In genomic region chr10:80046629-80047441, GRCh38 we compare ENCODE assay signal across 8 cellular contexts. TPM values are rescaled to one million over a fixed set of nuclear protein-coding genes. Genes with fewer than 3 reads are reported as not detected.
DNase-seq lines count a peak whose midpoint lies in the region; ATAC-seq and TF ChIP-seq lines count a peak whose summit lies in the region.

No MANE protein-coding gene starts in this region.

- ATAC-seq in GM18502 (IDR thresholded peaks at IDR 0.05; ENCODE audit: poor library complexity, unreplicated experiment) = peak; percentile 67
- peak; percentile 90 for ATAC-seq in HG03045 (IDR thresholded peaks at IDR 0.05; ENCODE audit: unreplicated experiment)
- peak; percentile 85 for ATAC-seq in activated CD8-positive, alpha-beta T cell treated with anti-CD3 and anti-CD28 coated beads, Interleukin-2, amount 10 ng/mL, durations not matched to agents 7 days and 5 days
- ATAC-seq in effector memory CD8-positive, alpha-beta T cell (replicated peaks) = peak; percentile 82

- no peak overlapping the region for H3K4me3 ChIP-seq in A673 (ENCODE audit: low read depth, low read length, poor library complexity, severe bottlenecking)

- peak; percentile 95 for TF ChIP-seq CTCF in A673 (conservative IDR thresholded peaks at IDR 0.05; ENCODE audit: low read depth, low read length)

- intact Hi-C loops in A673 (cut with micrococcal nuclease; ENCODE audit: unreplicated experiment) = loop anchor here (10.0 kb wide), 1 partner anchor 512 kb away; no protein-coding TSS in a partner anchor

- H3K4me1 ChIP-seq in A673 (ENCODE audit: insufficient read depth, low read length, poor library complexity, severe bottlenecking) = no peaks in the 10 kb centered on the region

- no peak overlapping the region for H3K27ac ChIP-seq in A673 (ENCODE audit: low read depth, low read length, poor library complexity, severe bottlenecking)

- POLR2A ChIA-PET in A673 (lab: Charles Lee; ENCODE audit: low non-redundant PET) = no interaction called here
- POLR2A ChIA-PET in activated CD8-positive, alpha-beta T cell treated with anti-CD3 and anti-CD28 coated beads, Interleukin-2, amount 10 ng/mL, durations not matched to agents 7 days and 5 days (lab: Charles Lee) = no interaction called here

- no peak overlapping the region for H3K4me3 Mint-ChIP-seq in activated CD8-positive, alpha-beta T cell treated with anti-CD3 and anti-CD28 coated beads, Interleukin-2, amount 10 ng/mL, durations not matched to agents 7 days and 5 days
- no peak overlapping the region for H3K4me3 Mint-ChIP-seq in effector memory CD8-positive, alpha-beta T cell

- no peaks in the 10 kb centered on the region for H3K9me3 Mint-ChIP-seq in activated CD8-positive, alpha-beta T cell treated with anti-CD3 and anti-CD28 coated beads, Interleukin-2, amount 10 ng/mL, durations not matched to agents 7 days and 5 days (ENCODE audit: insufficient read depth)
- no peaks in the 10 kb centered on the region for H3K9me3 Mint-ChIP-seq in effector memory CD8-positive, alpha-beta T cell

- DNase-seq in A673 (ENCODE audit: low spot score) (peak; percentile 85), NCI-H526 treated with DMSO at 0.1 percent for 48 hours (lab: John Stamatoyannopoulos, UW) (peak; percentile 10), midbrain (lab: John Stamatoyannopoulos, UW) (peak; percentile 79)
- peak; percentile 78 for DNase-seq in activated CD8-positive, alpha-beta T cell treated with anti-CD3 and anti-CD28 coated beads, Interleukin-2, amount 10 ng/mL, durations not matched to agents 7 days and 5 days
- DNase-seq in effector memory CD8-positive, alpha-beta T cell = peak; percentile 60 to 66 (median 63)
- peak; percentile 62 to 67 for DNase-seq in stimulated activated CD8-positive, alpha-beta memory T cell treated with anti-CD3 and anti-CD28 coated beads, Interleukin-2, amount 100 ng/mL, for 48 hours (ENCODE audit: low read depth in 2 of 2)

- no peaks in the 10 kb centered on the region for H3K9me3 ChIP-seq in A673 (ENCODE audit: low read depth, low read length, poor library complexity, severe bottlenecking)

- BruUV-seq in A673 (replicated peaks; lab: Mats Ljungman, UMichigan) = no TSS peak

- CTCF ChIA-PET in A673 (lab: Charles Lee) = no interaction called here
- CTCF ChIA-PET in activated CD8-positive, alpha-beta T cell treated with anti-CD3 and anti-CD28 coated beads, Interleukin-2, amount 10 ng/mL, durations not matched to agents 7 days and 5 days (lab: Charles Lee) = interaction anchor here (0.8 to 2.9 kb wide), 14 partner anchors 10 to 509 kb away, joined by 3 to 17 read pairs (median 6); partner anchors contain the start of gene TMEM254

- H3K36me3 ChIP-seq in A673 (ENCODE audit: insufficient read depth, low read length, poor library complexity, severe bottlenecking) = no peaks in the 10 kb centered on the region

- no peak overlapping the region for H3K27ac Mint-ChIP-seq in activated CD8-positive, alpha-beta T cell treated with anti-CD3 and anti-CD28 coated beads, Interleukin-2, amount 10 ng/mL, durations not matched to agents 7 days and 5 days
- no peak overlapping the region for H3K27ac Mint-ChIP-seq in effector memory CD8-positive, alpha-beta T cell

- peaks cover 4% of the 10 kb centered on the region for H3K27me3 Mint-ChIP-seq in activated CD8-positive, alpha-beta T cell treated with anti-CD3 and anti-CD28 coated beads, Interleukin-2, amount 10 ng/mL, durations not matched to agents 7 days and 5 days (ENCODE audit: low read depth)
- peaks cover 0 to 10% of the 10 kb centered on the region in 2 donors for H3K27me3 Mint-ChIP-seq in effector memory CD8-positive, alpha-beta T cell

- H3K27me3 ChIP-seq in A673 (replicated peaks; ENCODE audit: insufficient read depth, low read depth, low read length, poor library complexity) = peaks cover 6% of the 10 kb centered on the region

- H3K36me3 Mint-ChIP-seq in activated CD8-positive, alpha-beta T cell treated with anti-CD3 and anti-CD28 coated beads, Interleukin-2, amount 10 ng/mL, durations not matched to agents 7 days and 5 days (ENCODE audit: low read depth) = no peaks in the 10 kb centered on the region
- no peaks in the 10 kb centered on the region for H3K36me3 Mint-ChIP-seq in effector memory CD8-positive, alpha-beta T cell (ENCODE audit: insufficient read depth)

- no peaks in the 10 kb centered on the region for H3K4me1 Mint-ChIP-seq in activated CD8-positive, alpha-beta T cell treated with anti-CD3 and anti-CD28 coated beads, Interleukin-2, amount 10 ng/mL, durations not matched to agents 7 days and 5 days (ENCODE audit: low read depth)
- H3K4me1 Mint-ChIP-seq in effector memory CD8-positive, alpha-beta T cell (ENCODE audit: low read depth in 2 of 2) = no peaks in the 10 kb centered on the region

RNA-seq across cellular contexts. Expression of gene TMEM254, which starts 31.6 kb away (rescaled TPM):
- 12.2 and 14.8 TPM in 2 replicates for total RNA-seq in A673 (2021)
- 1 to 10 TPM; 9.6 to 9.9 TPM for total RNA-seq in activated CD8-positive, alpha-beta T cell treated with anti-CD3 and anti-CD28 coated beads, Interleukin-2, amount 10 ng/mL, durations not matched to agents 7 days and 5 days

Comparison
In these comparisons a context has a peak if more than half of its experiments do, and no peak if none do; other contexts are left out.
1. DNase-seq: peak in every context shown above with its lines; median percentile 85 in A673; 79 in midbrain; 78 in activated CD8-positive, alpha-beta T cell treated with anti-CD3 and anti-CD28 coated beads, Interleukin-2, amount 10 ng/mL, durations not matched to agents 7 days and 5 days; 64 in stimulated activated CD8-positive, alpha-beta memory T cell treated with anti-CD3 and anti-CD28 coated beads, Interleukin-2, amount 100 ng/mL, for 48 hours; 63 in effector memory CD8-positive, alpha-beta T cell; 10 in NCI-H526 treated with DMSO at 0.1 percent for 48 hours.